In the genomic region with DNA sequence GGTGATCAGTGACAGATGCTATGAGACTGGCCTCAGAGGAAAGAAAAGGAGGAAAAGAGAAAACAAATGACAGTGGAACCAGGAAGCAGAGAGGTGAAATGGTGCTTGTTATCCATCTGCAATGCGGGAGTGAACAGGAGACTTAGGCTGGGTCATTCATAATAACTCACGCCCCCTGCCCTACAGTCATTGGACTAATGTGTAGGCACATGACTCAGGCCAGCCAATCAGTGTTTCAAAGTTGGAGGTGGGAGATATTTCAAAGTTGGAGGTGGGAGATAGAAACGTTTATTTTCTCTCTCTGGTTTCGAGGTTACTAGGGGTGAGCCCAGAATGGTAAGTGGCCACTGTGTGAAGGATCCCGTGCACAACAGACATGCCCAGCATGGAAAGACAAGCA, we compare ENCODE assay signal across 25 cellular contexts. TPM values are rescaled to one million over a fixed set of nuclear protein-coding genes. Genes with fewer than 3 reads are reported as not detected.
DNase-seq lines count a peak whose midpoint lies in the region; ATAC-seq and TF ChIP-seq lines count a peak whose summit lies in the region.
"Had no signal": no experiment of that assay in that cellular context is flagged by ENCODE, and none has a peak within 500 bp of the region (broad histone marks: within the 10 kb centered on the region; RNA-seq: fewer than 3 reads in every experiment).

No MANE protein-coding gene starts in this region.

- no peak overlapping the region for H3K27ac Mint-ChIP-seq in activated CD8-positive, alpha-beta memory T cell treated with anti-CD3 and anti-CD28 coated beads, Interleukin-2, amount 10 ng/mL, durations not matched to agents 7 days and 5 days
- H3K27ac Mint-ChIP-seq in WTC11 = no peak overlapping the region
- H3K27ac Mint-ChIP-seq in type B pancreatic cell = no peak overlapping the region
- no peak overlapping the region for H3K27ac Mint-ChIP-seq in mesothelial cell of epicardium
- H3K27ac Mint-ChIP-seq: CD8-positive, alpha-beta T cell had no signal

- no peaks in the 10 kb centered on the region for H3K9me3 Mint-ChIP-seq in activated CD8-positive, alpha-beta memory T cell treated with anti-CD3 and anti-CD28 coated beads, Interleukin-2, amount 10 ng/mL, durations not matched to agents 7 days and 5 days (ENCODE audit: low read depth)
- no peaks in the 10 kb centered on the region for H3K9me3 Mint-ChIP-seq in WTC11
- peaks cover 12% of the 10 kb centered on the region for H3K9me3 Mint-ChIP-seq in type B pancreatic cell
- no peaks in the 10 kb centered on the region for H3K9me3 Mint-ChIP-seq in mesothelial cell of epicardium
- H3K9me3 Mint-ChIP-seq: CD8-positive, alpha-beta T cell had no signal

- no peak for ATAC-seq in activated CD8-positive, alpha-beta memory T cell treated with anti-CD3 and anti-CD28 coated beads, Interleukin-2, amount 10 ng/mL, durations not matched to agents 7 days and 5 days
- peak; percentile 47 for ATAC-seq in WTC11
- ATAC-seq: CD8-positive, alpha-beta T cell; GM12878 had no signal

- TF ChIP-seq CTCF in WTC11 (IDR thresholded peaks at IDR 0.05) (no peak), type B pancreatic cell (conservative IDR thresholded peaks at IDR 0.05) (no peak), mesothelial cell of epicardium (IDR thresholded peaks at IDR 0.05; ENCODE audit: unreplicated experiment) (no peak)

- peaks cover 22% of the 10 kb centered on the region for H3K27me3 Mint-ChIP-seq in activated CD8-positive, alpha-beta memory T cell treated with anti-CD3 and anti-CD28 coated beads, Interleukin-2, amount 10 ng/mL, durations not matched to agents 7 days and 5 days
- H3K27me3 Mint-ChIP-seq in WTC11 (ENCODE audit: low read depth) (no peaks in the 10 kb centered on the region; the same call in 1 of the 2 replicates), type B pancreatic cell (peaks cover 3% of the 10 kb centered on the region), mesothelial cell of epicardium (ENCODE audit: low read depth) (no peaks in the 10 kb centered on the region)

- CTCF ChIA-PET in activated CD8-positive, alpha-beta memory T cell treated with anti-CD3 and anti-CD28 coated beads, Interleukin-2, amount 10 ng/mL, durations not matched to agents 7 days and 5 days (lab: Charles Lee) = no interaction called here
- CTCF ChIA-PET in WTC11 (lab: Charles Lee) = no interaction called here

- H3K4me3 Mint-ChIP-seq in activated CD8-positive, alpha-beta memory T cell treated with anti-CD3 and anti-CD28 coated beads, Interleukin-2, amount 10 ng/mL, durations not matched to agents 7 days and 5 days = no peak overlapping the region
- H3K4me3 Mint-ChIP-seq in WTC11 (no peak overlapping the region), type B pancreatic cell (no peak overlapping the region), mesothelial cell of epicardium (no peak overlapping the region)
- H3K4me3 Mint-ChIP-seq: CD8-positive, alpha-beta T cell had no signal

- no peaks in the 10 kb centered on the region for H3K4me1 Mint-ChIP-seq in activated CD8-positive, alpha-beta memory T cell treated with anti-CD3 and anti-CD28 coated beads, Interleukin-2, amount 10 ng/mL, durations not matched to agents 7 days and 5 days
- H3K4me1 Mint-ChIP-seq in WTC11 (peaks cover 8% of the 10 kb centered on the region), type B pancreatic cell (ENCODE audit: unreplicated experiment) (peaks cover 22% of the 10 kb centered on the region), mesothelial cell of epicardium (peaks cover 18% of the 10 kb centered on the region)

- peak; percentile 26 for DNase-seq in activated CD8-positive, alpha-beta memory T cell treated with anti-CD3 and anti-CD28 coated beads, Interleukin-2, amount 50 U/mL, for 48 hours
- no peak for DNase-seq in activated CD8-positive, alpha-beta memory T cell treated with anti-CD3 and anti-CD28 coated beads, Interleukin-2, amount 10 ng/mL, durations not matched to agents 7 days and 5 days
- DNase-seq in WTC11 (ENCODE audit: low spot score) (no peak), mesenteric fat pad (ENCODE audit: low spot score) (peak; percentile 12), type B pancreatic cell (ENCODE audit: extremely low spot score, unreplicated experiment) (no peak), SK-N-DZ (ENCODE audit: low spot score) (no peak), mesothelial cell of epicardium (ENCODE audit: low spot score in 2 of 2, unreplicated experiment in 2 of 2) (no peak)
- DNase-seq: 8988T; AML-193; C1 segment of cervical spinal cord; CD8-positive, alpha-beta T cell; DND-41; Kasumi-1; MG63; NCI-H1048; NCI-H1417 treated with DMSO at 0.1 percent for 48 hours; NCI-H187; NCI-H345; NCI-H524; NCI-H774; NK-92 treated with Interleukin-12 subunit alpha and Interleukin-12 subunit beta, amount 100 ng/mL, for 24 hours; SHP77 treated with DMSO at 0.1 percent for 48 hours had no signal

- H3K36me3 Mint-ChIP-seq in activated CD8-positive, alpha-beta memory T cell treated with anti-CD3 and anti-CD28 coated beads, Interleukin-2, amount 10 ng/mL, durations not matched to agents 7 days and 5 days = no peaks in the 10 kb centered on the region
- no peaks in the 10 kb centered on the region for H3K36me3 Mint-ChIP-seq in WTC11
- no peaks in the 10 kb centered on the region for H3K36me3 Mint-ChIP-seq in type B pancreatic cell
- H3K36me3 Mint-ChIP-seq in mesothelial cell of epicardium = no peaks in the 10 kb centered on the region
- H3K36me3 Mint-ChIP-seq: CD8-positive, alpha-beta T cell had no signal

- POLR2A ChIA-PET in WTC11 (lab: Charles Lee) = no interaction called here

TF ChIP-seq in WTC11, 78 proteins besides CTCF, POLR2A, EP300 and RAD21:
- TF ChIP-seq, protein P1, sequence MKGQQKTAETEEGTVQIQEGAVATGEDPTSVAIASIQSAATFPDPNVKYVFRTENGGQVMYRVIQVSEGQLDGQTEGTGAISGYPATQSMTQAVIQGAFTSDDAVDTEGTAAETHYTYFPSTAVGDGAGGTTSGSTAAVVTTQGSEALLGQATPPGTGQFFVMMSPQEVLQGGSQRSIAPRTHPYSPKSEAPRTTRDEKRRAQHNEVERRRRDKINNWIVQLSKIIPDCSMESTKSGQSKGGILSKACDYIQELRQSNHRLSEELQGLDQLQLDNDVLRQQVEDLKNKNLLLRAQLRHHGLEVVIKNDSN (CRISPR knock-in tag; IDR thresholded peaks at IDR 0.05) = 0 out of 2 replicates have a peak, but pooled peaks have one; percentile 42
- TF ChIP-seq ZNF263 (CRISPR knock-in tag; IDR thresholded peaks at IDR 0.05; ENCODE audit: low read depth) = no peak
- 0 out of 2 replicates have a peak, but pooled peaks have one; percentile 12 for TF ChIP-seq NFYB (CRISPR knock-in tag; conservative IDR thresholded peaks at IDR 0.05; ENCODE audit: low read depth)
- no peak for TF ChIP-seq TEAD1 (CRISPR knock-in tag; IDR thresholded peaks at IDR 0.05)
- no peak for TF ChIP-seq MXD4 (CRISPR knock-in tag; IDR thresholded peaks at IDR 0.05; ENCODE audit: borderline replicate concordance)
- no peak for TF ChIP-seq JAZF1 (CRISPR knock-in tag; IDR thresholded peaks at IDR 0.05)
- TF ChIP-seq, protein P2, sequence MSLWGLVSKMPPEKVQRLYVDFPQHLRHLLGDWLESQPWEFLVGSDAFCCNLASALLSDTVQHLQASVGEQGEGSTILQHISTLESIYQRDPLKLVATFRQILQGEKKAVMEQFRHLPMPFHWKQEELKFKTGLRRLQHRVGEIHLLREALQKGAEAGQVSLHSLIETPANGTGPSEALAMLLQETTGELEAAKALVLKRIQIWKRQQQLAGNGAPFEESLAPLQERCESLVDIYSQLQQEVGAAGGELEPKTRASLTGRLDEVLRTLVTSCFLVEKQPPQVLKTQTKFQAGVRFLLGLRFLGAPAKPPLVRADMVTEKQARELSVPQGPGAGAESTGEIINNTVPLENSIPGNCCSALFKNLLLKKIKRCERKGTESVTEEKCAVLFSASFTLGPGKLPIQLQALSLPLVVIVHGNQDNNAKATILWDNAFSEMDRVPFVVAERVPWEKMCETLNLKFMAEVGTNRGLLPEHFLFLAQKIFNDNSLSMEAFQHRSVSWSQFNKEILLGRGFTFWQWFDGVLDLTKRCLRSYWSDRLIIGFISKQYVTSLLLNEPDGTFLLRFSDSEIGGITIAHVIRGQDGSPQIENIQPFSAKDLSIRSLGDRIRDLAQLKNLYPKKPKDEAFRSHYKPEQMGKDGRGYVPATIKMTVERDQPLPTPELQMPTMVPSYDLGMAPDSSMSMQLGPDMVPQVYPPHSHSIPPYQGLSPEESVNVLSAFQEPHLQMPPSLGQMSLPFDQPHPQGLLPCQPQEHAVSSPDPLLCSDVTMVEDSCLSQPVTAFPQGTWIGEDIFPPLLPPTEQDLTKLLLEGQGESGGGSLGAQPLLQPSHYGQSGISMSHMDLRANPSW (CRISPR knock-in tag; conservative IDR thresholded peaks at IDR 0.05; ENCODE audit: low read depth) = no peak
- TF ChIP-seq, protein P3, sequence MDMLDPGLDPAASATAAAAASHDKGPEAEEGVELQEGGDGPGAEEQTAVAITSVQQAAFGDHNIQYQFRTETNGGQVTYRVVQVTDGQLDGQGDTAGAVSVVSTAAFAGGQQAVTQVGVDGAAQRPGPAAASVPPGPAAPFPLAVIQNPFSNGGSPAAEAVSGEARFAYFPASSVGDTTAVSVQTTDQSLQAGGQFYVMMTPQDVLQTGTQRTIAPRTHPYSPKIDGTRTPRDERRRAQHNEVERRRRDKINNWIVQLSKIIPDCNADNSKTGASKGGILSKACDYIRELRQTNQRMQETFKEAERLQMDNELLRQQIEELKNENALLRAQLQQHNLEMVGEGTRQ (CRISPR knock-in tag; IDR thresholded peaks at IDR 0.05) = peak; percentile 75

RNA-seq across cellular contexts. Expression of a gene that starts 30.3 kb away (rescaled TPM):
- not detected for total RNA-seq in activated CD8-positive, alpha-beta memory T cell treated with anti-CD3 and anti-CD28 coated beads, Interleukin-2, amount 10 ng/mL, durations not matched to agents 7 days and 5 days
- not detected in 3 replicates for total RNA-seq in WTC11 (2021)
- total RNA-seq in mesenteric fat pad = not detected
- total RNA-seq in type B pancreatic cell (ENCODE audit: low replicate concordance) = 1.5 TPM in 1 of 2 replicates, not detected in the other
- polyA plus RNA-seq in SK-N-DZ (2014; cell fraction: cytosol; rRNA removed) = not detected in 2 replicates
- not detected in 2 replicates for polyA plus RNA-seq in SK-N-DZ (2014; cell fraction: nucleus; rRNA removed)
- total RNA-seq in mesothelial cell of epicardium = not detected in 3 replicates
- total RNA-seq: CD8-positive, alpha-beta T cell; GM12878; HT1080 had no signal
- polyA plus RNA-seq: AG04450, GM12878 had no signal

RNA-seq across cellular contexts. Expression of a gene that starts 33.3 kb away (rescaled TPM):
- total RNA-seq in activated CD8-positive, alpha-beta memory T cell treated with anti-CD3 and anti-CD28 coated beads, Interleukin-2, amount 10 ng/mL, durations not matched to agents 7 days and 5 days = not detected
- total RNA-seq in WTC11 (2021) (not detected in 3 replicates), mesenteric fat pad (not detected), type B pancreatic cell (ENCODE audit: low replicate concordance) (0.29 and 2.1 TPM in 2 replicates), mesothelial cell of epicardium (0.09 to 0.72 TPM (median 0.11 TPM) in 3 replicates)
- 1.3 and 1.8 TPM in 2 replicates for polyA plus RNA-seq in SK-N-DZ (2014; cell fraction: cytosol; rRNA removed)
- 0.53 and 1.0 TPM in 2 replicates for polyA plus RNA-seq in SK-N-DZ (2014; cell fraction: nucleus; rRNA removed)
- total RNA-seq: CD8-positive, alpha-beta T cell; GM12878; HT1080 had no signal
- polyA plus RNA-seq: AG04450, GM12878 had no signal

Comparison
In these comparisons a context has a peak if more than half of its experiments do, and no peak if none do; other contexts are left out.
1. DNase-seq: peak in activated CD8-positive, alpha-beta memory T cell treated with anti-CD3 and anti-CD28 coated beads, Interleukin-2, amount 50 U/mL, for 48 hours (single experiment) and mesenteric fat pad (single experiment); none in activated CD8-positive, alpha-beta memory T cell treated with anti-CD3 and anti-CD28 coated beads, Interleukin-2, amount 10 ng/mL, durations not matched to agents 7 days and 5 days (single experiment), WTC11 (single experiment), type B pancreatic cell (single experiment), SK-N-DZ (single experiment) and mesothelial cell of epicardium (0 of 2).